In genomic region chr11:66322732-66323427, GRCh38 we compare ENCODE assay signal across 18 cellular contexts. TPM values are rescaled to one million over a fixed set of nuclear protein-coding genes. Genes with fewer than 3 reads are reported as not detected.
DNase-seq lines count a peak whose midpoint lies in the region; ATAC-seq and TF ChIP-seq lines count a peak whose summit lies in the region.
"Had no signal": no experiment of that assay in that cellular context is flagged by ENCODE, and none has a peak within 500 bp of the region (broad histone marks: within the 10 kb centered on the region; RNA-seq: fewer than 3 reads in every experiment).

No MANE protein-coding gene starts in this region.

- no peak for DNase-seq in CD8-positive, alpha-beta T cell
- DNase-seq in amniotic epithelial cell (ENCODE audit: low read depth), result peak; percentile 37
- peak; percentile 82 for DNase-seq in left ventricle myocardium superior
- DNase-seq in sigmoid colon, result peak; percentile 81
- DNase-seq in ascending aorta (ENCODE audit: low spot score in 2 of 2), result no peak
- DNase-seq in activated gamma-delta T cell (lab: John Stamatoyannopoulos, UW), result no peak
- no peak for DNase-seq in activated CD4-positive, alpha-beta T cell treated with anti-CD3 and anti-CD28 coated beads for 48 hours
- DNase-seq: activated CD8-positive, alpha-beta memory T cell treated with anti-CD3 and anti-CD28 coated beads, Interleukin-2, amount 50 U/mL, for 4 hours; KG1; NCI-H1436; NCI-H510A; PC-3; stimulated activated CD4-positive, alpha-beta T cell treated with anti-CD3 and anti-CD28 coated beads, Interleukin-2, amount 100 ng/mL, for 48 hours; SW 1271 had no signal

- no peak for TF ChIP-seq CTCF in CD8-positive, alpha-beta T cell (IDR thresholded peaks at IDR 0.05)
- TF ChIP-seq CTCF in sigmoid colon (IDR thresholded peaks at IDR 0.05) (no peak), ascending aorta (IDR thresholded peaks at IDR 0.05) (no peak)

- no peaks in the 10 kb centered on the region for H3K36me3 Mint-ChIP-seq in CD8-positive, alpha-beta T cell
- H3K36me3 Mint-ChIP-seq: CD14-positive monocyte had no signal

- H3K4me3 ChIP-seq in CD8-positive, alpha-beta T cell (ENCODE audit: low read depth, low read length), result no peak overlapping the region
- H3K4me3 ChIP-seq in sigmoid colon (no peak overlapping the region), ascending aorta (no peak overlapping the region)

- no peaks in the 10 kb centered on the region for H3K9me3 ChIP-seq in CD8-positive, alpha-beta T cell (ENCODE audit: low read length)
- H3K9me3 ChIP-seq in sigmoid colon (no peaks in the 10 kb centered on the region), ascending aorta (no peaks in the 10 kb centered on the region)

- peaks cover 68% of the 10 kb centered on the region for H3K4me1 Mint-ChIP-seq in CD8-positive, alpha-beta T cell (ENCODE audit: low read depth)

- WGBS in sigmoid colon, 2 donors, result 88 to 89% methylated on average over 11 of the region's 11 CpGs

- intact Hi-C loops in CD8-positive, alpha-beta T cell (cut with DNase I, micrococcal nuclease), result loop anchor here (1.0 kb wide), 1 partner anchor 11 kb away; no protein-coding TSS in a partner anchor
- intact Hi-C loops in left ventricle myocardium superior (cut with micrococcal nuclease), result no loop called here
- intact Hi-C loops in sigmoid colon (cut with DNase I), result no loop called here
- intact Hi-C loops in ascending aorta (cut with DNase I), result no loop called here

- no peak for TF ChIP-seq EP300 in sigmoid colon (IDR thresholded peaks at IDR 0.05)

- no peaks in the 10 kb centered on the region for H3K27me3 Mint-ChIP-seq in CD8-positive, alpha-beta T cell (ENCODE audit: low read depth)

- peaks cover 65% of the 10 kb centered on the region for H3K4me1 ChIP-seq in CD8-positive, alpha-beta T cell (ENCODE audit: insufficient read depth, low read length)
- H3K4me1 ChIP-seq in sigmoid colon (peaks cover 0 to 31% (median 31%) of the 10 kb centered on the region in 4 donors), ascending aorta (peaks cover 7 to 8% of the 10 kb centered on the region in 2 donors)

- H3K27me3 ChIP-seq in CD8-positive, alpha-beta T cell (ENCODE audit: insufficient read depth, low read length), result no peaks in the 10 kb centered on the region
- H3K27me3 ChIP-seq in sigmoid colon, result no peaks in the 10 kb centered on the region
- H3K27me3 ChIP-seq in ascending aorta, result no peaks in the 10 kb centered on the region

- H3K27ac Mint-ChIP-seq in CD8-positive, alpha-beta T cell, result peak overlapping the region; percentile 90
- H3K27ac Mint-ChIP-seq: activated naive CD4-positive, alpha-beta T cell treated with anti-CD3 and anti-CD28 coated beads, Interleukin-2, amount 50 U/mL, for 72 hours; WTC11 had no signal

- CTCF ChIA-PET in CD8-positive, alpha-beta T cell (lab: Charles Lee), result interaction anchor here (0.6 to 2.0 kb wide), 8 partner anchors 11 to 66 kb away, joined by 3 to 66 read pairs (median 5); no protein-coding TSS in a partner anchor

- H3K9me3 Mint-ChIP-seq in CD8-positive, alpha-beta T cell, result no peaks in the 10 kb centered on the region

- POLR2A ChIA-PET in CD8-positive, alpha-beta T cell (lab: Charles Lee), result interaction anchor here (1.8 kb wide), 1 partner anchor 10 kb away, joined by 28 read pairs; no protein-coding TSS in a partner anchor

- no peak for ATAC-seq in CD8-positive, alpha-beta T cell
- peak; percentile 56 for ATAC-seq in left ventricle myocardium superior
- no peak for ATAC-seq in HG03432 (IDR thresholded peaks at IDR 0.05; ENCODE audit: unreplicated experiment)
- ATAC-seq: activated naive CD4-positive, alpha-beta T cell treated with anti-CD3 and anti-CD28 coated beads, Interleukin-2, amount 50 U/mL, for 72 hours; PC-3; WTC11 had no signal

- H3K4me3 Mint-ChIP-seq in CD8-positive, alpha-beta T cell, result no peak overlapping the region
- H3K4me3 Mint-ChIP-seq: CD14-positive monocyte, WTC11 had no signal

- no peak for TF ChIP-seq POLR2A in sigmoid colon (IDR thresholded peaks at IDR 0.05)

- no peaks in the 10 kb centered on the region for H3K36me3 ChIP-seq in CD8-positive, alpha-beta T cell (ENCODE audit: insufficient read depth, low read length)
- H3K36me3 ChIP-seq in sigmoid colon (no peaks in the 10 kb centered on the region), ascending aorta (no peaks in the 10 kb centered on the region)

- no peak overlapping the region for H3K27ac ChIP-seq in CD8-positive, alpha-beta T cell (ENCODE audit: low read depth, low read length)
- H3K27ac ChIP-seq in sigmoid colon (peak overlapping the region in 2 of 4 donors; percentile 42 to 49), ascending aorta (no peak overlapping the region)

RNA-seq across cellular contexts. Expression of gene CD248, which starts 6.0 kb away (rescaled TPM):
- 10 to 100 TPM; 39.3 to 41.1 TPM for total RNA-seq in CD8-positive, alpha-beta T cell
- total RNA-seq in left ventricle myocardium superior (11.1 TPM), sigmoid colon (10 to 100 TPM in 2 of 4 donors, 1 to 10 TPM in 2; 5.8 to 26.3 (median 13.0) TPM), ascending aorta (193 TPM)
- polyA plus RNA-seq in sigmoid colon, result 10 to 100 TPM in 1 of 3 donors, 1 to 10 TPM in 2; 1.2 to 13.7 (median 3.0) TPM
- total RNA-seq: PC-3 had no signal

RNA-seq across cellular contexts. Expression of gene RIN1, which starts 13.4 kb away (rescaled TPM):
- total RNA-seq in CD8-positive, alpha-beta T cell, result 1 to 10 TPM; 1.5 to 3.2 TPM
- 1.7 TPM for total RNA-seq in left ventricle myocardium superior
- total RNA-seq in sigmoid colon, result 1 to 10 TPM in 3 of 4 donors, under 1 TPM in 1; 0.68 to 6.1 (median 2.4) TPM
- 10 to 100 TPM in 1 of 3 donors, 1 to 10 TPM in 2; 2.4 to 10.2 (median 3.2) TPM for polyA plus RNA-seq in sigmoid colon
- 28.5 TPM for total RNA-seq in ascending aorta

RNA-seq across cellular contexts. Expression of gene BRMS1, which starts 22.0 kb away (rescaled TPM):
- total RNA-seq in CD8-positive, alpha-beta T cell, result 10 to 100 TPM; 66.7 to 68.0 TPM
- total RNA-seq in left ventricle myocardium superior (14.7 TPM), sigmoid colon (10 to 100 TPM; 20.2 to 36.2 (median 24.9) TPM), ascending aorta (24.8 TPM)
- polyA plus RNA-seq in sigmoid colon, result 10 to 100 TPM; 65.4 to 81.8 (median 72.1) TPM

RNA-seq across cellular contexts. Expression of gene B4GAT1, which starts 24.5 kb away (rescaled TPM):
- 1 to 10 TPM; 1.3 to 1.8 TPM for total RNA-seq in CD8-positive, alpha-beta T cell
- 55.1 TPM for total RNA-seq in left ventricle myocardium superior
- 10 to 100 TPM; 41.4 to 43.5 (median 43.1) TPM for total RNA-seq in sigmoid colon
- polyA plus RNA-seq in sigmoid colon, result 10 to 100 TPM in 1 of 3 donors, 1 to 10 TPM in 2; 4.2 to 17.4 (median 4.8) TPM
- 64.2 TPM for total RNA-seq in ascending aorta

RNA-seq across cellular contexts. Expression of gene TMEM151A, which starts 31.2 kb away (rescaled TPM):
- total RNA-seq in CD8-positive, alpha-beta T cell, result under 1 TPM; 0.19 to 0.31 TPM
- total RNA-seq in left ventricle myocardium superior (0.25 TPM), sigmoid colon (under 1 TPM in 2 of 4 donors, not detected in 2; 0.27 to 0.36 TPM), ascending aorta (3.6 TPM)
- polyA plus RNA-seq in sigmoid colon, result under 1 TPM in 1 of 3 donors, not detected in 2; 0.36 TPM
- total RNA-seq: activated naive CD4-positive, alpha-beta T cell treated with anti-CD3 and anti-CD28 coated beads, Interleukin-2, amount 50 U/mL, for 72 hours; PC-3 had no signal
- polyA plus RNA-seq: CD14-positive monocyte had no signal

Comparison
In these comparisons a context has a peak if more than half of its experiments do, and no peak if none do; other contexts are left out.
1. DNase-seq: peak in amniotic epithelial cell (single experiment), left ventricle myocardium superior (single experiment) and sigmoid colon (single experiment); none in CD8-positive, alpha-beta T cell (0 of 7), ascending aorta (0 of 2), activated gamma-delta T cell (single experiment) and activated CD4-positive, alpha-beta T cell treated with anti-CD3 and anti-CD28 coated beads for 48 hours (single experiment).
2. intact Hi-C loops: an anchor here in CD8-positive, alpha-beta T cell (1.0 kb wide); none called in left ventricle myocardium superior, sigmoid colon and ascending aorta.